ENCODE assay signal across 2 cellular contexts in genomic region chr6:125140808-125141207, GRCh38.
TF ChIP-seq lines count a peak whose summit lies in the region.

No MANE protein-coding gene starts in this region.

TF ChIP-seq in IMR-90, 13 proteins besides CTCF, POLR2A, EP300 and RAD21:
- TF ChIP-seq BHLHE40 (IDR thresholded peaks at IDR 0.05; ENCODE audit: low read depth, low read length) (no peak), RCOR1 (IDR thresholded peaks at IDR 0.05; ENCODE audit: insufficient replicate concordance, low read length) (no peak), MAFK (IDR thresholded peaks at IDR 0.05; ENCODE audit: low read depth, low read length) (no peak), CEBPB (IDR thresholded peaks at IDR 0.05; ENCODE audit: low read depth, low read length) (no peak), NFE2L2 (IDR thresholded peaks at IDR 0.05; ENCODE audit: low read depth, low read length) (no peak), FOS (IDR thresholded peaks at IDR 0.05; ENCODE audit: low read depth, low read length) (no peak), ELK1 (IDR thresholded peaks at IDR 0.05; ENCODE audit: borderline replicate concordance, low read depth, low read length) (no peak), USF2 (IDR thresholded peaks at IDR 0.05; ENCODE audit: low read depth, low read length) (no peak), SMC3 (IDR thresholded peaks at IDR 0.05; ENCODE audit: low read depth, low read length) (no peak), MAZ (IDR thresholded peaks at IDR 0.05; ENCODE audit: borderline replicate concordance, low read depth, low read length) (no peak), RFX5 (IDR thresholded peaks at IDR 0.05; ENCODE audit: low read depth, low read length) (no peak), CHD1 (IDR thresholded peaks at IDR 0.05; ENCODE audit: low read depth, low read length) (no peak)

TF ChIP-seq in HepG2, 621 proteins besides CTCF, POLR2A, EP300 and RAD21:
- no peak for TF ChIP-seq GPBP1L1 (CRISPR knock-in tag; IDR thresholded peaks at IDR 0.05)
- no peak for TF ChIP-seq ZNF430 (CRISPR knock-in tag; IDR thresholded peaks at IDR 0.05)
- no peak for TF ChIP-seq SMAD9 (CRISPR knock-in tag; IDR thresholded peaks at IDR 0.05)
- TF ChIP-seq TSC22D2 (CRISPR knock-in tag; IDR thresholded peaks at IDR 0.05; ENCODE audit: borderline replicate concordance), result no peak
- no peak for TF ChIP-seq FOXK1 (CRISPR knock-in tag; IDR thresholded peaks at IDR 0.05; ENCODE audit: borderline replicate concordance, low read depth)
- no peak for TF ChIP-seq ZNF318 (CRISPR knock-in tag; IDR thresholded peaks at IDR 0.05)
